In the genomic region with DNA sequence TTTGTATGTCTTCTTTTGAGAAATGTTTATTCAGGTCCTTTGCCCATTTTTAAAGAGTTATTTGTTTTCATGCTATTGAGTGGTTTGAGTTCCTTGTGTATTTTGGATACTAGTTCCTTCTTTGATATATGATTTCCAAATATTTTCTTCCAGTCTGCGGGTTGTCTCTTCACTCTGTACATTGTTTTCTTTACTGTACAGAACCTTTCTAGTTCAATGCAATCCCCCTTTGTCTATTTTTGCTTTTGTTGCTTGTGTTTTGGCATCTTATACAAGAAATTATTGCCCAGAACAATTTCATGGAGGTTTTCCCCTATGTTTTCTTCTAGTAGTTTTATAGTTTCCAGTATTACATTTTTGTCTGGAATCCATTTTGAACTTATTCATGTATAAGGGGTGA, we compare ENCODE assay signal across 26 cellular contexts.
"Had no signal": no experiment of that assay in that cellular context is flagged by ENCODE, and none has a peak within 500 bp of the region (broad histone marks: within the 10 kb centered on the region; RNA-seq: fewer than 3 reads in every experiment).

No MANE protein-coding gene starts in this region.

- H2AFZ ChIP-seq: PC-9 had no signal

- H3K36me3 ChIP-seq: cardiac muscle cell, colonic mucosa, WERI-Rb-1 had no signal

- H3K9me3 ChIP-seq: colonic mucosa had no signal

- H3K27me3 ChIP-seq: colonic mucosa had no signal

- H3K4me1 ChIP-seq: colonic mucosa had no signal

- H3K27ac ChIP-seq: cardiac muscle cell, colonic mucosa, PC-9, RWPE1, WERI-Rb-1 had no signal

- DNase-seq: activated CD4-positive, alpha-beta memory T cell treated with anti-CD3 and anti-CD28 coated beads, Interleukin-2, amount 10 ng/mL, durations not matched to agents 7 days and 5 days; activated CD4-positive, alpha-beta T cell treated with anti-CD3 and anti-CD28 coated beads for 1 hour; activated CD4-positive, alpha-beta T cell treated with anti-CD3 and anti-CD28 coated beads for 48 hours; activated CD4-positive, CD25-positive, alpha-beta regulatory T cell; activated CD8-positive, alpha-beta memory T cell treated with anti-CD3 and anti-CD28 coated beads for 24 hours; activated CD8-positive, alpha-beta memory T cell treated with anti-CD3 and anti-CD28 coated beads, Interleukin-2, amount 10 ng/mL, durations not matched to agents 7 days and 5 days; activated CD8-positive, alpha-beta memory T cell treated with anti-CD3 and anti-CD28 coated beads, Interleukin-2, amount 50 U/mL, for 48 hours; activated effector memory CD4-positive, alpha-beta T cell treated with Interleukin-2 at 50 U/mL for 16 hours; activated naive CD4-positive, alpha-beta T cell treated with anti-CD3 and anti-CD28 coated beads, Interleukin-2, amount 10 ng/mL, durations not matched to agents 7 days and 5 days; activated naive CD8-positive, alpha-beta T cell treated with anti-CD3 and anti-CD28 coated beads, Interleukin-2, amount 50 U/mL, for 24 hours; activated T-cell treated with anti-CD3 and anti-CD28 coated beads, Interleukin-2, amount 50 U/mL, for 48 hours; anterior cingulate cortex; colonic mucosa; NCI-H1436 treated with DMSO at 0.1 percent for 48 hours; NCI-H1694 treated with DMSO at 0.1 percent for 48 hours; NCI-H2227 treated with DMSO at 0.1 percent for 48 hours; NCI-H446; NCI-H526 treated with DMSO at 0.1 percent for 48 hours; PC-9; SIG-M5; T1000; WERI-Rb-1 had no signal

- H3K4me2 ChIP-seq: PC-9 had no signal

- ATAC-seq: activated CD8-positive, alpha-beta memory T cell treated with anti-CD3 and anti-CD28 coated beads, Interleukin-2, amount 10 ng/mL, durations not matched to agents 7 days and 5 days; activated naive CD8-positive, alpha-beta T cell treated with anti-CD3 and anti-CD28 coated beads, Interleukin-2, amount 50 U/mL, for 24 hours; Right ventricle myocardium inferior had no signal

- H3K4me3 ChIP-seq: cardiac muscle cell, colonic mucosa, K562, PC-9 had no signal
